In genomic region chr17:78798695-78799559, GRCh38 we compare ENCODE assay signal across 9 cellular contexts. TPM values are rescaled to one million over a fixed set of nuclear protein-coding genes. Genes with fewer than 3 reads are reported as not detected.
DNase-seq lines count a peak whose midpoint lies in the region; ATAC-seq, FAIRE-seq and TF ChIP-seq lines count a peak whose summit lies in the region.
"Had no signal": no experiment of that assay in that cellular context is flagged by ENCODE, and none has a peak within 500 bp of the region (broad histone marks: within the 10 kb centered on the region; RNA-seq: fewer than 3 reads in every experiment).

No MANE protein-coding gene starts in this region.

- no peaks in the 10 kb centered on the region for H3F3A ChIP-seq in smooth muscle cell (ENCODE audit: low read depth)

- H3K27ac ChIP-seq in VCaP: no peak overlapping the region
- no peak overlapping the region for H3K27ac ChIP-seq in smooth muscle cell (ENCODE audit: low read depth)
- no peak overlapping the region for H3K27ac ChIP-seq in ovary
- H3K27ac ChIP-seq: thoracic aorta had no signal

- H3K4me3 ChIP-seq in AG10803 (ENCODE audit: low read length): no peak overlapping the region
- H3K4me3 ChIP-seq in GM12875 (ENCODE audit: low read depth, low read length): no peak overlapping the region
- H3K4me3 ChIP-seq in smooth muscle cell: no peak overlapping the region
- H3K4me3 ChIP-seq in ovary: no peak overlapping the region
- H3K4me3 ChIP-seq: thoracic aorta had no signal

- TF ChIP-seq CTCF in AG10803 (conservative IDR thresholded peaks at IDR 0.05; ENCODE audit: low read length): peak; percentile 52
- TF ChIP-seq CTCF in GM12875 (IDR thresholded peaks at IDR 0.05; ENCODE audit: borderline replicate concordance, insufficient read depth, low read depth, low read length): peak; percentile 29; the same call in 1 of the 2 replicates
- TF ChIP-seq CTCF in VCaP (conservative IDR thresholded peaks at IDR 0.05): peak; percentile 66
- TF ChIP-seq CTCF in smooth muscle cell (IDR thresholded peaks at IDR 0.05; ENCODE audit: borderline replicate concordance, insufficient read depth, poor library complexity, severe bottlenecking): peak; percentile 31
- no peak for TF ChIP-seq CTCF in ovary (IDR thresholded peaks at IDR 0.05)

- H3K36me3 ChIP-seq in smooth muscle cell (ENCODE audit: low read depth) (no peaks in the 10 kb centered on the region), ovary (no peaks in the 10 kb centered on the region)

- DNase-seq in AG10803 (ENCODE audit: low read depth) (peak; percentile 26), frontal cortex (ENCODE audit: low spot score in 2 of 2) (peak; percentile 58 to 64), smooth muscle cell (lab: John Stamatoyannopoulos, UW; ENCODE audit: unreplicated experiment) (no peak), ovary (no peak)

- no peak overlapping the region for H2AFZ ChIP-seq in smooth muscle cell (ENCODE audit: low read depth)

- no peak for TF ChIP-seq POLR2A in ovary (IDR thresholded peaks at IDR 0.05)

- intact Hi-C loops in ovary (cut with DNase I): no loop called here

- H3K4me2 ChIP-seq in smooth muscle cell: no peak overlapping the region

- H4K20me1 ChIP-seq in smooth muscle cell (ENCODE audit: low read depth): peaks cover 11% of the 10 kb centered on the region

- H3K79me2 ChIP-seq in smooth muscle cell (ENCODE audit: low read depth): no peaks in the 10 kb centered on the region

- TF ChIP-seq EP300 in ovary (IDR thresholded peaks at IDR 0.05): no peak

- H3K9me3 ChIP-seq in smooth muscle cell (replicated peaks; ENCODE audit: low read depth): no peaks in the 10 kb centered on the region
- H3K9me3 ChIP-seq in ovary: no peaks in the 10 kb centered on the region
- H3K9me3 ChIP-seq: thoracic aorta had no signal

- H3K4me1 ChIP-seq in smooth muscle cell (ENCODE audit: low read depth) (no peaks in the 10 kb centered on the region), ovary (ENCODE audit: insufficient read depth) (peaks cover 11% of the 10 kb centered on the region)

- no peak for FAIRE-seq in frontal cortex (lab: Jason Lieb, UNC)

- no peak overlapping the region for H3K9ac ChIP-seq in smooth muscle cell (ENCODE audit: low read depth)

- H3K27me3 ChIP-seq in smooth muscle cell (ENCODE audit: low read depth) (no peaks in the 10 kb centered on the region), ovary (no peaks in the 10 kb centered on the region)

- ATAC-seq in GM19023 (IDR thresholded peaks at IDR 0.05; ENCODE audit: unreplicated experiment) (no peak), HG03460 (IDR thresholded peaks at IDR 0.05; ENCODE audit: unreplicated experiment) (no peak)

- WGBS in smooth muscle cell (ENCODE audit: low lambda C conversion rate): 92% methylated on average over 31 of the region's 33 CpGs
- WGBS in ovary, 3 donors: 81 to 84% (median 82%) methylated on average over 33 of the region's 33 CpGs

RNA-seq across cellular contexts. Expression of gene CYTH1, which starts 16.9 kb away (rescaled TPM):
- total RNA-seq in frontal cortex: 53.4 TPM
- total RNA-seq in smooth muscle cell: 17.4 and 19.3 TPM in 2 replicates
- polyA plus RNA-seq in smooth muscle cell: 14.1 and 26.9 TPM in 2 replicates
- 10 to 100 TPM; 17.4 to 27.0 (median 24.4) TPM for total RNA-seq in ovary
- polyA plus RNA-seq in ovary: 10 to 100 TPM; 15.1 to 35.3 TPM

RNA-seq across cellular contexts. Expression of gene USP36, which starts 41.7 kb away (rescaled TPM):
- total RNA-seq in frontal cortex: 18.8 TPM
- total RNA-seq in smooth muscle cell: 14.3 and 29.0 TPM in 2 replicates
- 17.6 and 31.4 TPM in 2 replicates for polyA plus RNA-seq in smooth muscle cell
- total RNA-seq in ovary: 100 to 1,000 TPM in 2 of 7 donors, 10 to 100 TPM in 5; 56.0 to 127 (median 69.2) TPM
- polyA plus RNA-seq in ovary: 10 to 100 TPM; 38.7 to 59.1 TPM

Comparison
In these comparisons a context has a peak if more than half of its experiments do, and no peak if none do; other contexts are left out.
1. DNase-seq: peak in AG10803 (single experiment) and frontal cortex (2 of 2); none in smooth muscle cell (single experiment) and ovary (0 of 5).
2. CTCF ChIP-seq: peak in AG10803 (single experiment), GM12875 (single experiment), VCaP (single experiment) and smooth muscle cell (single experiment); none in ovary (0 of 3).